ENCODE assay signal across 8 cellular contexts in the genomic region with DNA sequence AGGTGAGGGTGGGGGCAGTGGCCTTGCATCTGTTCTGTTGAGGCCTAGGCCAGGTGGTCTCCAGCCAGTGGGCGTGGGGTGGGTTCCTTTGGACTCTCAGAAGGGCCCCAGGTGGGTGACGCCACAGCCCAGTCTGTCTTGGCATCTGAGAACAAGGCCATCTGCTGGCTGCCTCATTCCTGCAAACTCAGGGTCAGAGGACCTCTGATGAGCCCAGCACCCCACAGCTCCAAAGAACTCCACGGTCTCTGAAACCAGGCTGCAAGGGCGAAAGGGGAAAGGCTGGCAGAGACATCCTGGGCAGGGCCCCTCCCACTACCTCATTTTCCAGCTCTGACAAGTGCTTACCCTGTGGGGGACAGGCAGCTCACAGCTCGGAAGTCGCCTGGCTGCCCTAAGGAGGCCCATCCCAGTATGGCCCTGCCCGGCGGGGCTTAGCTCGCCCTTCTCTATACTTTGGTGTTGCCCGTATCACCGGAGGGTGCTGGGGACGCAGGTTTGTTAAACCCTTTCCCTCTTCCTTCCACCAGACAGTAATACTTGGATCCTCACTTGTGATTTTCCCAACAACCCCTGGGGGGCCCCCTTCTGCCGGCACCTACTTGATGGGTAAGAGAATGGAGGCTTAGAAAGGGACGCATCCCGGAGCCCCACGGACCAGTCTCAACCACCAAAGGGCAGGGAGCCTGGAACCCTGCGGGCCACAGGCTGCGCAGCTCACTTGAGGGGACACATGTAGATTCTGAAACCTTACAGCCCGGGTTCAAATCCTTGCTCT. TPM values are rescaled to one million over a fixed set of nuclear protein-coding genes. Genes with fewer than 3 reads are reported as not detected.
DNase-seq lines count a peak whose midpoint lies in the region; ATAC-seq and TF ChIP-seq lines count a peak whose summit lies in the region.

No MANE protein-coding gene starts in this region.

- no peak for TF ChIP-seq POLR2A in thyroid gland (IDR thresholded peaks at IDR 0.05)

- H3K4me1 Mint-ChIP-seq in activated naive CD8-positive, alpha-beta T cell treated with anti-CD3 and anti-CD28 coated beads, Interleukin-2, amount 50 U/mL, for 24 hours, result peaks cover 10% of the 10 kb centered on the region

- in situ Hi-C loops in KBM-7 (cut with MboI; ENCODE audit: low pct_unique_long_range_greater_than_20kb, low sequenced_read_pairs), result no loop called here

- intact Hi-C loops in thyroid gland (cut with DNase I), result no loop called here

- no peak for TF ChIP-seq CTCF in thyroid gland (IDR thresholded peaks at IDR 0.05)

- H3K4me1 ChIP-seq in thyroid gland, result peaks cover 13 to 53% of the 10 kb centered on the region in 2 donors

- ATAC-seq in activated naive CD8-positive, alpha-beta T cell treated with anti-CD3 and anti-CD28 coated beads, Interleukin-2, amount 50 U/mL, for 24 hours, result no peak
- no peak for ATAC-seq in HG02938 (IDR thresholded peaks at IDR 0.05; ENCODE audit: unreplicated experiment)

- no peaks in the 10 kb centered on the region for H3K9me3 ChIP-seq in thyroid gland

- no peak overlapping the region for H3K27ac Mint-ChIP-seq in activated naive CD8-positive, alpha-beta T cell treated with anti-CD3 and anti-CD28 coated beads, Interleukin-2, amount 50 U/mL, for 24 hours

- DNase-seq in DMS53 (lab: John Stamatoyannopoulos, UW) (peak; percentile 83), KBM-7 (peak; percentile 55), iris pigment epithelial cell (ENCODE audit: low read depth) (peak; percentile 63), thyroid gland (peak in 1 of 2 donors; percentile 37), GM19238 (ENCODE audit: insufficient read length, low spot score) (no peak)
- peak; percentile 26 for DNase-seq in activated naive CD8-positive, alpha-beta T cell treated with anti-CD3 and anti-CD28 coated beads, Interleukin-2, amount 50 U/mL, for 24 hours
- no peak for DNase-seq in stimulated activated CD4-positive, alpha-beta T cell treated with anti-CD3 and anti-CD28 coated beads, Interleukin-12 subunit alpha, Interleukin-12 subunit beta, amount 100 ng/mL, for 4 hours

- H3K4me3 Mint-ChIP-seq in activated naive CD8-positive, alpha-beta T cell treated with anti-CD3 and anti-CD28 coated beads, Interleukin-2, amount 50 U/mL, for 24 hours, result peak overlapping the region; percentile 59

- 70 to 71% methylated on average over 17 to 18 of the region's 19 CpGs for WGBS in thyroid gland, 2 donors

- no peaks in the 10 kb centered on the region for H3K36me3 Mint-ChIP-seq in activated naive CD8-positive, alpha-beta T cell treated with anti-CD3 and anti-CD28 coated beads, Interleukin-2, amount 50 U/mL, for 24 hours (ENCODE audit: low read depth)

- no peaks in the 10 kb centered on the region for H3K27me3 ChIP-seq in thyroid gland

- H3K36me3 ChIP-seq in thyroid gland, result no peaks in the 10 kb centered on the region

- H3K9me3 Mint-ChIP-seq in activated naive CD8-positive, alpha-beta T cell treated with anti-CD3 and anti-CD28 coated beads, Interleukin-2, amount 50 U/mL, for 24 hours, result no peaks in the 10 kb centered on the region

- H3K4me3 ChIP-seq in thyroid gland (replicated peaks in 1 of 3), result no peak overlapping the region

- peak overlapping the region; percentile 62 to 85 (median 67) for H3K27ac ChIP-seq in thyroid gland

- peaks cover 17% of the 10 kb centered on the region for H3K27me3 Mint-ChIP-seq in activated naive CD8-positive, alpha-beta T cell treated with anti-CD3 and anti-CD28 coated beads, Interleukin-2, amount 50 U/mL, for 24 hours

RNA-seq across cellular contexts. Expression of a gene that starts 10.9 kb away (rescaled TPM):
- total RNA-seq in thyroid gland, result not detected

Comparison
In these comparisons a context has a peak if more than half of its experiments do, and no peak if none do; other contexts are left out.
1. DNase-seq: peak in DMS53 (single experiment), KBM-7 (single experiment), activated naive CD8-positive, alpha-beta T cell treated with anti-CD3 and anti-CD28 coated beads, Interleukin-2, amount 50 U/mL, for 24 hours (single experiment) and iris pigment epithelial cell (single experiment); none in stimulated activated CD4-positive, alpha-beta T cell treated with anti-CD3 and anti-CD28 coated beads, Interleukin-12 subunit alpha, Interleukin-12 subunit beta, amount 100 ng/mL, for 4 hours (single experiment) and GM19238 (single experiment).